In genomic region chr6:44221291-44221960, GRCh38 we compare ENCODE assay signal across 8 cellular contexts. TPM values are rescaled to one million over a fixed set of nuclear protein-coding genes. Genes with fewer than 3 reads are reported as not detected.
A peak's percentile ranks its signal among the peaks of the same experiment; 100 is the strongest.
DNase-seq lines count a peak whose midpoint lies in the region; TF ChIP-seq lines count a peak whose summit lies in the region.

No MANE protein-coding gene starts in this region.

- no peak overlapping the region for H4K5ac ChIP-seq in H9 (ENCODE audit: insufficient read length, low read depth, low read length)

- peaks cover 11% of the 10 kb centered on the region; the same call in 1 of the 2 replicates for H4K20me1 ChIP-seq in DOHH2 (ENCODE audit: control insufficient read depth, insufficient read depth, low read depth, low read length)
- H4K20me1 ChIP-seq in H9 (ENCODE audit: control insufficient read depth, insufficient read depth, insufficient read length) = no peaks in the 10 kb centered on the region

- peak overlapping the region; percentile 19 for H3K4me2 ChIP-seq in DOHH2 (ENCODE audit: low read length)
- H3K4me2 ChIP-seq in H9 (ENCODE audit: insufficient read depth, insufficient read length, low read length) = no peak overlapping the region
- peak overlapping the region; percentile 76 for H3K4me2 ChIP-seq in skeletal muscle satellite cell (ENCODE audit: low read length)

- H3K36me3 ChIP-seq in DOHH2 (ENCODE audit: control insufficient read depth, low read length) = peaks cover 16% of the 10 kb centered on the region
- H3K36me3 ChIP-seq in skeletal muscle satellite cell (ENCODE audit: insufficient read depth, low read length) = no peaks in the 10 kb centered on the region

- no peak overlapping the region for H2BK120ac ChIP-seq in H9 (ENCODE audit: low read depth, low read length, poor library complexity, severe bottlenecking)

- H3K4me1 ChIP-seq in DOHH2 (ENCODE audit: control insufficient read depth, low read length) = peaks cover 81% of the 10 kb centered on the region
- H3K4me1 ChIP-seq in H9 (ENCODE audit: insufficient read depth, low read length) = peaks cover 22% of the 10 kb centered on the region; the same call in 1 of the 2 replicates
- H3K4me1 ChIP-seq in skeletal muscle satellite cell (ENCODE audit: control insufficient read depth, insufficient read depth, low read length) = peaks cover 83% of the 10 kb centered on the region

- H3K4me3 Mint-ChIP-seq in H9 = peak overlapping the region in 1 of 2 experiments; percentile 54; a peak in 3 of 5 replicates

- no peaks in the 10 kb centered on the region for H3K27me3 ChIP-seq in DOHH2 (ENCODE audit: control insufficient read depth, low read length)
- no peaks in the 10 kb centered on the region for H3K27me3 ChIP-seq in H9 (ENCODE audit: insufficient read depth, low read length)
- no peaks in the 10 kb centered on the region for H3K27me3 ChIP-seq in skeletal muscle satellite cell (ENCODE audit: control insufficient read depth, insufficient read depth, low read length)

- H3K14ac ChIP-seq in H9 (ENCODE audit: insufficient read depth, low read length) = no peak overlapping the region

- H2BK5ac ChIP-seq in H9 (ENCODE audit: insufficient read length, low read length) = no peak overlapping the region

- TF ChIP-seq CTCF in DOHH2 (IDR thresholded peaks at IDR 0.05; ENCODE audit: low read depth, low read length, poor library complexity, severe bottlenecking) (peak; percentile 91), H9 (conservative IDR thresholded peaks at IDR 0.05) (peak; percentile 71), astrocyte of the spinal cord (IDR thresholded peaks at IDR 0.05; ENCODE audit: low read depth, low read length) (peak; percentile 80)

- no peak overlapping the region for H4K91ac ChIP-seq in H9 (ENCODE audit: insufficient read length, low read depth, low read length)

- no peak overlapping the region for H2AFZ ChIP-seq in H9 (ENCODE audit: low read length)

- H3K9me2 ChIP-seq in DOHH2 (replicated peaks; ENCODE audit: control insufficient read depth, low read length) = no peaks in the 10 kb centered on the region

- H3K79me2 ChIP-seq in DOHH2 (ENCODE audit: control insufficient read depth, low read length) (peaks cover 29% of the 10 kb centered on the region), H9 (ENCODE audit: insufficient read depth, low read length) (peaks cover 17% of the 10 kb centered on the region; the same call in 1 of the 2 replicates)

- no peak overlapping the region for H2BK20ac ChIP-seq in H9 (ENCODE audit: low read depth, low read length, poor library complexity, severe bottlenecking)

- H3K23me2 ChIP-seq in H9 (ENCODE audit: insufficient read length, low read depth, low read length, poor library complexity, severe bottlenecking) = peaks cover 22% of the 10 kb centered on the region

- H3K79me1 ChIP-seq in H9 (ENCODE audit: insufficient read depth, low read depth, low read length, poor library complexity, severe bottlenecking) = peaks cover 17% of the 10 kb centered on the region

- H2AK5ac ChIP-seq in H9 (ENCODE audit: insufficient read length, low read length) = no peak overlapping the region

- peaks cover 3% of the 10 kb centered on the region for H3K27me3 Mint-ChIP-seq in H9 (ENCODE audit: low read depth)

- H3K56ac ChIP-seq in H9 (ENCODE audit: insufficient read length, low read depth, low read length) = no peak overlapping the region

- H3K4me3 ChIP-seq in DOHH2 (ENCODE audit: low read length) = no peak overlapping the region
- no peak overlapping the region for H3K4me3 ChIP-seq in astrocyte of the spinal cord (ENCODE audit: low read depth, low read length)
- H3K4me3 ChIP-seq in skeletal muscle satellite cell (ENCODE audit: low read length) = peak overlapping the region; percentile 56

- H3K9me3 ChIP-seq in DOHH2 (ENCODE audit: control insufficient read depth, insufficient read depth, low read length) = no peaks in the 10 kb centered on the region
- H3K9me3 ChIP-seq in H9 (ENCODE audit: control insufficient read depth, low read depth, low read length) = no peaks in the 10 kb centered on the region
- H3K9me3 ChIP-seq in skeletal muscle satellite cell (replicated peaks; ENCODE audit: low read length) = no peaks in the 10 kb centered on the region

- no peak overlapping the region for H3K23ac ChIP-seq in H9 (ENCODE audit: insufficient read length, low read depth, low read length)

- no peak overlapping the region for H3T11ph ChIP-seq in H9 (ENCODE audit: low read length)

- H3K27ac Mint-ChIP-seq in H9 = peak overlapping the region; percentile 25 to 85 (median 81); a peak in 5 of 7 replicates

- H3K9me3 Mint-ChIP-seq in H9 = no peaks in the 10 kb centered on the region; a peak in 1 of 5 replicates

- H3K27ac ChIP-seq in DOHH2 (ENCODE audit: low read depth, low read length) = peak overlapping the region; percentile 47
- no peak overlapping the region for H3K27ac ChIP-seq in H9 (ENCODE audit: insufficient read length, low read depth, low read length)

- in situ Hi-C loops in astrocyte of the spinal cord (cut with HindIII; ENCODE audit: low sequenced_read_pairs) = no loop called here

- no CpG with 5 or more reads among the region's 4 CpGs for WGBS in H9 (ENCODE audit: extremely low coverage, insufficient read length, low lambda C conversion rate)

- H3F3A ChIP-seq in DOHH2 (ENCODE audit: control insufficient read depth, insufficient read depth) = peaks cover 22% of the 10 kb centered on the region

- no peak overlapping the region for H2BK12ac ChIP-seq in H9 (ENCODE audit: insufficient read length, low read depth, low read length)

- H3K36me3 Mint-ChIP-seq in H9 (ENCODE audit: insufficient read depth in 1 of 3, low read depth in 3 of 3) = peaks cover 0 to 3% (median 2%) of the 10 kb centered on the region in 3 experiments; a peak in 3 of 7 replicates

- H3K4me1 Mint-ChIP-seq in H9 = peaks cover 70 to 72% of the 10 kb centered on the region in 2 experiments

- H3K4ac ChIP-seq in H9 (ENCODE audit: low read depth, low read length) = no peak overlapping the region

- H2BK15ac ChIP-seq in H9 (ENCODE audit: low read depth, low read length) = no peak overlapping the region

- no peak overlapping the region for H3K9ac ChIP-seq in H9 (ENCODE audit: extremely low read depth, insufficient read length, low read length)
- H3K9ac ChIP-seq in skeletal muscle satellite cell (ENCODE audit: low read depth, low read length) = peak overlapping the region; percentile 65

- DNase-seq in H9 = peak; percentile 80
- peak; percentile 33 for DNase-seq in NCI-H1436 treated with DMSO at 0.1 percent for 48 hours (lab: John Stamatoyannopoulos, UW)
- peak; percentile 47 for DNase-seq in T-helper 22 cell (ENCODE audit: low read depth)
- DNase-seq in astrocyte of the spinal cord (ENCODE audit: low read depth, low spot score) = peak; percentile 75
- peak; percentile 40 to 70 for DNase-seq in hippocampal formation (lab: John Stamatoyannopoulos, UW)
- no peak for DNase-seq in COLO829 (ENCODE audit: low spot score)

- H3K18ac ChIP-seq in H9 (ENCODE audit: insufficient read length, low read depth, low read length) = no peak overlapping the region

- H4K8ac ChIP-seq in H9 (replicated peaks; ENCODE audit: insufficient read length, low read depth, low read length) = no peak overlapping the region

RNA-seq across cellular contexts. Expression of gene SLC29A1, which starts 2.0 kb away (rescaled TPM):
- 118 and 124 TPM in 2 replicates for total RNA-seq in H9 (2021)
- total RNA-seq in skeletal muscle satellite cell (2012; rRNA removed) = 9.4 and 17.7 TPM in 2 replicates

RNA-seq across cellular contexts. Expression of gene MYMX, which starts 4.7 kb away (rescaled TPM):
- 1.1 and 1.8 TPM in 2 replicates for total RNA-seq in H9 (2021)
- total RNA-seq in skeletal muscle satellite cell (2012; rRNA removed) = 1.1 TPM in 1 of 2 replicates, not detected in the other

RNA-seq across cellular contexts. Expression of gene HSP90AB1, which starts 25.5 kb away (rescaled TPM):
- total RNA-seq in H9 (2021) = 1,986 and 2,056 TPM in 2 replicates
- total RNA-seq in skeletal muscle satellite cell (2012; rRNA removed) = 1,060 and 1,062 TPM in 2 replicates

RNA-seq across cellular contexts. Expression of gene SLC35B2, which starts 35.9 kb away (rescaled TPM):
- 34.5 and 36.1 TPM in 2 replicates for total RNA-seq in H9 (2021)
- total RNA-seq in skeletal muscle satellite cell (2012; rRNA removed) = 71.2 and 86.7 TPM in 2 replicates

RNA-seq across cellular contexts. Expression of gene NFKBIE, which starts 43.9 kb away (rescaled TPM):
- total RNA-seq in H9 (2021) = 9.7 and 12.1 TPM in 2 replicates
- total RNA-seq in skeletal muscle satellite cell (2012; rRNA removed) = 6.6 and 12.7 TPM in 2 replicates
